ENCODE assay signal across 18 cellular contexts in genomic region chr1:192749349-192749748, GRCh38. TPM values are rescaled to one million over a fixed set of nuclear protein-coding genes. Genes with fewer than 3 reads are reported as not detected.
DNase-seq lines count a peak whose midpoint lies in the region; TF ChIP-seq lines count a peak whose summit lies in the region.
"Had no signal": no experiment of that assay in that cellular context is flagged by ENCODE, and none has a peak within 500 bp of the region (broad histone marks: within the 10 kb centered on the region; RNA-seq: fewer than 3 reads in every experiment).

No MANE protein-coding gene starts in this region.

- no peak for TF ChIP-seq CTCF in epithelial cell of esophagus (IDR thresholded peaks at IDR 0.05; ENCODE audit: insufficient read depth, low read depth, low read length, missing control alignments)

- no peak overlapping the region for H3K4me3 ChIP-seq in epithelial cell of esophagus (ENCODE audit: low read length)
- H3K4me3 ChIP-seq: gastrocnemius medialis, GM23248, tibial nerve had no signal

- DNase-seq in NCI-H510A treated with DMSO at 0.1 percent for 48 hours (lab: John Stamatoyannopoulos, UW) (peak; percentile 56), NCI-H510A (lab: John Stamatoyannopoulos, UW) (no peak), NCI-H345 treated with DMSO at 0.1 percent for 48 hours (lab: John Stamatoyannopoulos, UW; ENCODE audit: unreplicated experiment) (peak; percentile 55), epithelial cell of esophagus (ENCODE audit: low read depth) (peak; percentile 11), renal cortical epithelial cell (ENCODE audit: low read depth) (peak; percentile 28), SKM-1 treated with dmso at 0.1 percent for 144 hours (lab: John Stamatoyannopoulos, UW; ENCODE audit: unreplicated experiment) (no peak), NCI-H524 (lab: John Stamatoyannopoulos, UW) (no peak), epidermal melanocyte (ENCODE audit: insufficient read length, low spot score) (no peak)
- DNase-seq: 8988T, aorta, EL, gastrocnemius medialis, GM23248, mesendoderm, naive B cell, NCI-H2171, WERI-Rb-1 had no signal

RNA-seq across cellular contexts. Expression of gene RGS2, which starts 59.5 kb away (rescaled TPM):
- 8.3 and 9.6 TPM in 2 replicates for total RNA-seq in renal cortical epithelial cell

Comparison
In these comparisons a context has a peak if more than half of its experiments do, and no peak if none do; other contexts are left out.
1. DNase-seq: peak in NCI-H510A treated with DMSO at 0.1 percent for 48 hours (single experiment), NCI-H345 treated with DMSO at 0.1 percent for 48 hours (single experiment), epithelial cell of esophagus (single experiment) and renal cortical epithelial cell (single experiment); none in NCI-H510A (single experiment), SKM-1 treated with dmso at 0.1 percent for 144 hours (single experiment), NCI-H524 (0 of 2) and epidermal melanocyte (single experiment).